8 cellular contexts compared by ENCODE assay signal in the genomic region with DNA sequence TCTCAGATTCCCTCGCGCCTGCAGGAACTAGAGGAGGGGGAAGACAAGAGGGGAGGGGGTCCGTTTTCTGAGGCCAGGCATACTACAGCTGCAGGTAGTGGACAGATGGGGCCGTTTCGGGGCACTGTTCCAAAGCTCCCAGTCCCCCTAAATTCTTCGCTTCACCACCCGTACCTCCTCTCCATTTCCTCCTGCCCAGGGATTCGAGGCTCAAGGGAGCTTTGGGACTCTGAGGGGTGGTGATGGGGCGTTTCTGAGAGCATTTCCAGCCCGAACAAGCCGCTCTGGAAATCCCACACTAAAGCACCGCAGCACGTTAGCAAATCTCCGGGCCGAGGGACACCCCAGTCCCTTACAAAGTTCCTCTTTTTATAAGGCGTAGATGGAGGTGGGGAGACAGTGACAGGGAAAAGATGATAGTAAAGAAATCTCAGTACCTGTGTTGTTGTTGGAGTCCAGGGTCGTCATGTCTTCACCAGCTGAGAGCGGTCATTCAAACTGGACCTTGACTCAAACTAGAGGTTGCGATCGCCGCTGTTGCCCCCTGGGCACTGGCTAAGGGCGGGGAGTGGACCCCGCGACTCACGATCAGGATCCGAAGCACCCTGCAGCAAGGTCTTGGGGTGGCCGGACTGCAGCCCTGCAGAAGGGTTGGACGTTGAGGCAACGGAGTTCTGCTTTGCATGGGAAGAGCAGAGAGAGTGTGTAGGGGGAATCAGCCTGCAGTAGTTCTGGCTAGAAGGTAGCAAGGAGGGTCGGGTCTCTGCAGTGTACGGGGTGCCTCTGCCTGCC. TPM values are rescaled to one million over a fixed set of nuclear protein-coding genes. Genes with fewer than 3 reads are reported as not detected.
A peak's percentile ranks its signal among the peaks of the same experiment; 100 is the strongest.
DNase-seq lines count a peak whose midpoint lies in the region; ATAC-seq and TF ChIP-seq lines count a peak whose summit lies in the region.

No MANE protein-coding gene starts in this region.

- H3K27ac ChIP-seq in HUES6 (ENCODE audit: low read depth, low read length) = no peak overlapping the region
- peak overlapping the region; percentile 93 for H3K27ac ChIP-seq in layer of hippocampus (ENCODE audit: low read depth, low read length)
- H3K27ac ChIP-seq in tibial artery = peak overlapping the region; percentile 94 to 98

- DNase-seq in AG09309 (ENCODE audit: low read depth) (no peak), astrocyte of the spinal cord (ENCODE audit: low read depth, low spot score) (no peak), tibial artery (peak in 1 of 2 donors; percentile 75), SK-N-DZ (ENCODE audit: low spot score) (no peak), GM20000 (ENCODE audit: low spot score) (no peak)

- H3K4me3 ChIP-seq in AG09309 (ENCODE audit: control insufficient read depth, low read depth, low read length) (peak overlapping the region; percentile 93), HUES6 (ENCODE audit: low read depth, low read length) (peak overlapping the region; percentile 67), astrocyte of the spinal cord (ENCODE audit: low read depth, low read length) (peak overlapping the region; percentile 78), tibial artery (peak overlapping the region; percentile 76 to 87)

- peaks cover 24% of the 10 kb centered on the region for H3K36me3 ChIP-seq in HUES6 (ENCODE audit: control insufficient read depth, insufficient read depth, low read length)
- H3K36me3 ChIP-seq in tibial artery = peaks cover 24 to 28% (median 27%) of the 10 kb centered on the region in 3 donors

- H3K4me1 ChIP-seq in HUES6 (ENCODE audit: control insufficient read depth, insufficient read depth, low read length) (peaks cover 43% of the 10 kb centered on the region), tibial artery (peaks cover 0 to 79% (median 61%) of the 10 kb centered on the region in 4 donors)

- in situ Hi-C loops in astrocyte of the spinal cord (cut with HindIII; ENCODE audit: low sequenced_read_pairs) = no loop called here

- intact Hi-C loops in tibial artery (cut with DNase I; ENCODE audit: low total_unique reads) = no loop called here

- H3K9me3 ChIP-seq in HUES6 (ENCODE audit: control insufficient read depth, insufficient read depth, low read depth, low read length) (no peaks in the 10 kb centered on the region), tibial artery (no peaks in the 10 kb centered on the region)

- H3K9ac ChIP-seq in HUES6 (ENCODE audit: low read length) = peak overlapping the region; percentile 44

- ATAC-seq in HG03469 (IDR thresholded peaks at IDR 0.05; ENCODE audit: unreplicated experiment) = no peak

- H3K27me3 ChIP-seq in HUES6 (ENCODE audit: control insufficient read depth, insufficient read depth, low read length) (peaks cover 12% of the 10 kb centered on the region), layer of hippocampus (ENCODE audit: control insufficient read depth, insufficient read depth, low read length) (no peaks in the 10 kb centered on the region), tibial artery (no peaks in the 10 kb centered on the region)

- no peak for TF ChIP-seq CTCF in AG09309 (IDR thresholded peaks at IDR 0.05; ENCODE audit: control insufficient read depth, insufficient read depth, low read depth, low read length, missing control alignments)
- no peak for TF ChIP-seq CTCF in astrocyte of the spinal cord (IDR thresholded peaks at IDR 0.05; ENCODE audit: low read depth, low read length)
- TF ChIP-seq CTCF in tibial artery (IDR thresholded peaks at IDR 0.05) = no peak
- TF ChIP-seq CTCF in GM20000 (IDR thresholded peaks at IDR 0.05; ENCODE audit: extremely low read depth, missing control alignments) = no peak

RNA-seq across cellular contexts. Expression of a gene that starts 0.6 kb away (rescaled TPM):
- 2.2 and 2.4 TPM in 2 replicates for polyA plus RNA-seq in SK-N-DZ (2014; cell fraction: cytosol; rRNA removed)
- 1.3 and 1.4 TPM in 2 replicates for polyA plus RNA-seq in SK-N-DZ (2014; cell fraction: nucleus; rRNA removed)

RNA-seq across cellular contexts. Expression of a gene that starts 21.9 kb away (rescaled TPM):
- 56.4 and 63.1 TPM in 2 replicates for polyA plus RNA-seq in SK-N-DZ (2014; cell fraction: cytosol; rRNA removed)
- polyA plus RNA-seq in SK-N-DZ (2014; cell fraction: nucleus; rRNA removed) = 122 and 188 TPM in 2 replicates

RNA-seq across cellular contexts. Expression of a gene that starts 37.1 kb away (rescaled TPM):
- polyA plus RNA-seq in SK-N-DZ (2014; cell fraction: cytosol; rRNA removed) = 20.7 and 29.0 TPM in 2 replicates
- polyA plus RNA-seq in SK-N-DZ (2014; cell fraction: nucleus; rRNA removed) = 11.1 and 12.1 TPM in 2 replicates

RNA-seq across cellular contexts. Expression of a gene that starts 40.5 kb away (rescaled TPM):
- 65.4 and 77.8 TPM in 2 replicates for polyA plus RNA-seq in SK-N-DZ (2014; cell fraction: cytosol; rRNA removed)
- 81.3 and 103 TPM in 2 replicates for polyA plus RNA-seq in SK-N-DZ (2014; cell fraction: nucleus; rRNA removed)

RNA-seq across cellular contexts. Expression of a gene that starts 45.6 kb away (rescaled TPM):
- 71.8 and 93.7 TPM in 2 replicates for polyA plus RNA-seq in SK-N-DZ (2014; cell fraction: cytosol; rRNA removed)
- polyA plus RNA-seq in SK-N-DZ (2014; cell fraction: nucleus; rRNA removed) = 133 and 217 TPM in 2 replicates
